8 cellular contexts compared by ENCODE assay signal in the genomic region with DNA sequence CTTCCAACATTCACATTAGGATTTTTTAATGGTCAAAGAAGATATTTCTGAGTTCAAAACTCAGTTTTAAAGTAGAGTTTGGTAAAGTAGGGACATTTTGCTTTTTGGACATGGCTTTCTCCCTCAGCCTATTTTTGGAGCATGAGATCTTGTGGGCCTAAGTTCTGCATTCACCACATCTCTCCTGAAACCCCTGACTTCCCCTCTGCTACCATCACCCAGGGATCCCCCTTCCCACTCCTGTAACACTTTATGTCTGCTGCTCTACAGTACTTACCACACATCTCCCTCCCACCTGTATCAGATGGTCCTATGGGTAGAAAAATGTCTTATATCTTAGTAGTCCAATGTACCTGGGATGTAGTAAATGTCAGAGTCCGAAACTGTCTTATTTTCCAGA. TPM values are rescaled to one million over a fixed set of nuclear protein-coding genes. Genes with fewer than 3 reads are reported as not detected.
DNase-seq lines count a peak whose midpoint lies in the region; ATAC-seq and TF ChIP-seq lines count a peak whose summit lies in the region.

No MANE protein-coding gene starts in this region.

- H3K4me1 Mint-ChIP-seq in central memory CD8-positive, alpha-beta T cell = peaks cover 43% of the 10 kb centered on the region
- peaks cover 18 to 48% (median 29%) of the 10 kb centered on the region in 4 donors for H3K4me1 Mint-ChIP-seq in naive thymus-derived CD8-positive, alpha-beta T cell

- POLR2A ChIA-PET in naive thymus-derived CD8-positive, alpha-beta T cell (lab: Charles Lee) = no interaction called here

- no peaks in the 10 kb centered on the region for H3K36me3 Mint-ChIP-seq in central memory CD8-positive, alpha-beta T cell (ENCODE audit: insufficient read depth)
- H3K36me3 Mint-ChIP-seq in naive thymus-derived CD8-positive, alpha-beta T cell = peaks cover 0 to 2% (median 0%) of the 10 kb centered on the region in 3 donors

- H3K4me3 Mint-ChIP-seq in central memory CD8-positive, alpha-beta T cell = no peak overlapping the region
- H3K4me3 Mint-ChIP-seq in naive thymus-derived CD8-positive, alpha-beta T cell = peak overlapping the region in 2 of 10 donors; percentile 5 to 48

- H3K9me3 Mint-ChIP-seq in central memory CD8-positive, alpha-beta T cell = no peaks in the 10 kb centered on the region
- no peaks in the 10 kb centered on the region for H3K9me3 Mint-ChIP-seq in naive thymus-derived CD8-positive, alpha-beta T cell

- peak; percentile 45 for ATAC-seq in HG03354 (IDR thresholded peaks at IDR 0.05; ENCODE audit: poor library complexity, severe bottlenecking, unreplicated experiment)
- ATAC-seq in central memory CD8-positive, alpha-beta T cell (replicated peaks; ENCODE audit: extremely low read depth, poor library complexity, severe bottlenecking) = no peak
- no peak for ATAC-seq in naive thymus-derived CD8-positive, alpha-beta T cell

- peak; percentile 45 for DNase-seq in GM13976 (ENCODE audit: low spot score)
- peak; percentile 52 for DNase-seq in GM20000 (ENCODE audit: low spot score)
- DNase-seq in central memory CD8-positive, alpha-beta T cell (ENCODE audit: low spot score in 2 of 2) = no peak
- DNase-seq in GM03348 (ENCODE audit: low spot score) = no peak
- no peak for DNase-seq in DMS53 (lab: John Stamatoyannopoulos, UW)
- DNase-seq in naive thymus-derived CD8-positive, alpha-beta T cell = no peak
- no peak for DNase-seq in HUDEP-2 (lab: John Stamatoyannopoulos, UW; ENCODE audit: unreplicated experiment in 76 of 76)

- peak overlapping the region; percentile 13 for H3K27ac Mint-ChIP-seq in central memory CD8-positive, alpha-beta T cell (ENCODE audit: low read depth)
- H3K27ac Mint-ChIP-seq in naive thymus-derived CD8-positive, alpha-beta T cell = peak overlapping the region in 2 of 10 donors; percentile 7 to 64

- no peaks in the 10 kb centered on the region for H3K27me3 Mint-ChIP-seq in central memory CD8-positive, alpha-beta T cell
- H3K27me3 Mint-ChIP-seq in naive thymus-derived CD8-positive, alpha-beta T cell = no peaks in the 10 kb centered on the region

- no peak for TF ChIP-seq CTCF in GM13976 (IDR thresholded peaks at IDR 0.05; ENCODE audit: borderline replicate concordance, control extremely low read depth, extremely low read depth, insufficient read depth, missing control alignments)
- no peak for TF ChIP-seq CTCF in GM20000 (IDR thresholded peaks at IDR 0.05; ENCODE audit: extremely low read depth, missing control alignments)

- in situ Hi-C loops in GM13976 (cut with MboI; ENCODE audit: low sequenced_read_pairs, unreplicated experiment) = no loop called here

RNA-seq across cellular contexts. Expression of gene JAK2, which starts 48.2 kb away (rescaled TPM):
- total RNA-seq in naive thymus-derived CD8-positive, alpha-beta T cell = 10 to 100 TPM; 11.9 to 13.4 TPM
- polyA plus RNA-seq in naive thymus-derived CD8-positive, alpha-beta T cell = 1 to 10 TPM; 1.9 to 4.8 (median 3.8) TPM

Comparison
In these comparisons a context has a peak if more than half of its experiments do, and no peak if none do; other contexts are left out.
1. DNase-seq: peak in GM13976 (single experiment) and GM20000 (single experiment); none in central memory CD8-positive, alpha-beta T cell (0 of 2), GM03348 (single experiment), DMS53 (single experiment), naive thymus-derived CD8-positive, alpha-beta T cell (0 of 10) and HUDEP-2 (0 of 76).